Comparison of ENCODE assay signal across 10 cellular contexts in the genomic region with DNA sequence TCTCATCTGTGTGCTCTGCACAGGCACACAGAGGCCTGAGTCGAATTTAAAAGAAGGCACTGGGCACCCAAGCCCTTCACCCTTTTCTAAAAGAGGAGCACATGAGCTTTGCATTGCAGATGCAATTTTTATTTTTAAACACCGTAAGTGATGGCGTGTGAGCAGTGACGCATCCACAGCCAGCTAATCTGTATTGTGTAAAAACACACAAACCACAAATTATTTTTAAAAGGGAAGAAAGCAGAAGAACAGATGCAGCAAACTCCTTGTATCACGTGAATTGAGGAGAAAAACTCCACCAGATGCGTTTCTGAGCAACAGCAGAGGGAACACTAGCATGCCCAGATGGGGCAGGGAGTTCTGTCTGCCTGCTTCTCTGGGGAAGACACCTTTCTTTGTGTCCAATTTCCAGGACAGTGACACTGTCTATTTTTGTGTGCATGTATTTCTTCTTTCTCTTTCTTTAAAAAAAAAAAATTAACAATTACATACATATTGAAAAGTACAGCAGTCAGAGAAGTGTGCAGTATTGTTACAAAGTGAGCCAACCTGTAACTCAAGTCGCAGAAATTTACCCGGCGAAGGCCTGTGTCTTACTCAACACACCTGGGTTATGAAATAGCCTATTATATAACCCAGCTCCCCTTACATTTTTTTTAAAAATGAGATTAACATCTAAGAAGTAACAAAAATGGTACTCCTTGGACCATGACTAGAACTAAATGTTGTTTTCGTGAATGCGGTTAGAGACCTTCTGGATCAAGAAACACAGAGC. TPM values are rescaled to one million over a fixed set of nuclear protein-coding genes. Genes with fewer than 3 reads are reported as not detected.
DNase-seq lines count a peak whose midpoint lies in the region; ATAC-seq and TF ChIP-seq lines count a peak whose summit lies in the region.
"Had no signal": no experiment of that assay in that cellular context is flagged by ENCODE, and none has a peak within 500 bp of the region (broad histone marks: within the 10 kb centered on the region; RNA-seq: fewer than 3 reads in every experiment).

No MANE protein-coding gene starts in this region.

- no peaks in the 10 kb centered on the region for H3K9me3 ChIP-seq in mucosa of rectum (ENCODE audit: control insufficient read depth in 2 of 2, low read length in 2 of 2)

- peaks cover 2 to 3% of the 10 kb centered on the region in 2 donors for H3K4me1 ChIP-seq in mucosa of rectum (ENCODE audit: control insufficient read depth in 2 of 2, insufficient read depth in 2 of 2, low read length in 2 of 2)

- H3K9ac ChIP-seq in mucosa of rectum (ENCODE audit: low read depth in 1 of 2, low read length in 2 of 2): no peak overlapping the region

- H3K36me3 Mint-ChIP-seq in activated naive CD4-positive, alpha-beta T cell treated with anti-CD3 and anti-CD28 coated beads, Interleukin-2, amount 50 U/mL, for 72 hours: no peaks in the 10 kb centered on the region

- H3K9me3 Mint-ChIP-seq in activated naive CD4-positive, alpha-beta T cell treated with anti-CD3 and anti-CD28 coated beads, Interleukin-2, amount 50 U/mL, for 72 hours: no peaks in the 10 kb centered on the region

- no peak for TF ChIP-seq CTCF in WI38 (IDR thresholded peaks at IDR 0.05; ENCODE audit: low read depth, low read length)

- no peak overlapping the region for H3K27ac Mint-ChIP-seq in activated naive CD4-positive, alpha-beta T cell treated with anti-CD3 and anti-CD28 coated beads, Interleukin-2, amount 50 U/mL, for 72 hours

- H3K27me3 ChIP-seq in mucosa of rectum (ENCODE audit: control insufficient read depth in 2 of 2, insufficient read depth in 2 of 2, low read length in 2 of 2): no peaks in the 10 kb centered on the region
- H3K27me3 ChIP-seq: cardiac muscle cell had no signal

- H3K36me3 ChIP-seq in mucosa of rectum (ENCODE audit: control insufficient read depth in 2 of 2, insufficient read depth in 2 of 2, low read length in 2 of 2): no peaks in the 10 kb centered on the region
- H3K36me3 ChIP-seq: cardiac muscle cell had no signal

- peak overlapping the region; percentile 17 to 48 for H3K27ac ChIP-seq in mucosa of rectum (ENCODE audit: low read depth in 2 of 2, low read length in 2 of 2)
- H3K27ac ChIP-seq: cardiac muscle cell had no signal

- H3K4me3 ChIP-seq in WI38 (ENCODE audit: low read depth, low read length): peak overlapping the region; percentile 32; the same call in 1 of the 2 replicates
- H3K4me3 ChIP-seq in mucosa of rectum (ENCODE audit: low read length in 2 of 2): no peak overlapping the region
- H3K4me3 ChIP-seq: cardiac muscle cell had no signal

- ATAC-seq in HG02870 (IDR thresholded peaks at IDR 0.05; ENCODE audit: unreplicated experiment): peak; percentile 57
- ATAC-seq in activated naive CD4-positive, alpha-beta T cell treated with anti-CD3 and anti-CD28 coated beads, Interleukin-2, amount 50 U/mL, for 72 hours: no peak

- DNase-seq in DMS 273 (lab: John Stamatoyannopoulos, UW; ENCODE audit: unreplicated experiment): peak; percentile 82
- no peak for DNase-seq in activated CD4-positive, alpha-beta T cell treated with anti-CD3 and anti-CD28 coated beads, Interleukin-2, amount 50 U/mL, for 1 hour
- DNase-seq in activated CD8-positive, alpha-beta memory T cell treated with anti-CD3 and anti-CD28 coated beads, Interleukin-2, amount 50 U/mL, for 48 hours: no peak
- no peak for DNase-seq in activated naive CD4-positive, alpha-beta T cell treated with anti-CD3 and anti-CD28 coated beads, Interleukin-2, amount 50 U/mL, for 72 hours (ENCODE audit: low spot score in 2 of 2)
- no peak for DNase-seq in NCI-H1436 (lab: John Stamatoyannopoulos, UW)
- DNase-seq: NCI-H1417 had no signal

RNA-seq across cellular contexts. Expression of gene EEPD1, which starts 39.2 kb away (rescaled TPM):
- 1 to 10 TPM in 1 of 2 donors, under 1 TPM in 1; 0.82 to 1.4 TPM for total RNA-seq in activated naive CD4-positive, alpha-beta T cell treated with anti-CD3 and anti-CD28 coated beads, Interleukin-2, amount 50 U/mL, for 72 hours
